ENCODE assay signal across 6 cellular contexts in genomic region chr7:22708214-22708613, GRCh38. TPM values are rescaled to one million over a fixed set of nuclear protein-coding genes. Genes with fewer than 3 reads are reported as not detected.
"Had no signal": no experiment of that assay in that cellular context is flagged by ENCODE, and none has a peak within 500 bp of the region (broad histone marks: within the 10 kb centered on the region; RNA-seq: fewer than 3 reads in every experiment).

No MANE protein-coding gene starts in this region.

RNA-seq across cellular contexts. Expression of gene IL6, which starts 18.8 kb away (rescaled TPM):
- total RNA-seq: occipital lobe, progenitor cell of endocrine pancreas, skeletal muscle tissue, stomach, temporal lobe had no signal
- polyA plus RNA-seq: neural cell had no signal
